24 cellular contexts compared by ENCODE assay signal in genomic region chr3:29690954-29691353, GRCh38.
"Had no signal": no experiment of that assay in that cellular context is flagged by ENCODE, and none has a peak within 500 bp of the region (broad histone marks: within the 10 kb centered on the region; RNA-seq: fewer than 3 reads in every experiment).

No MANE protein-coding gene starts in this region.

- H3K36me3 ChIP-seq: left lung, lower lobe of right lung, pancreas, prostate gland, spleen, suprapubic skin, thoracic aorta, tibial artery, upper lobe of right lung had no signal

- H3K4me3 ChIP-seq: left lung, lower lobe of right lung, pancreas, prostate gland, skin epidermis, spleen, suprapubic skin, thoracic aorta, tibial artery, upper lobe of right lung had no signal

- H3K4me1 Mint-ChIP-seq: natural killer cell; stimulated activated effector memory CD8-positive, alpha-beta T cell treated with anti-CD3 and anti-CD28 coated beads, Interleukin-12 subunit alpha, Interleukin-12 subunit beta, amount 100 ng/mL, for 72 hours had no signal

- H3K9me3 Mint-ChIP-seq: nephron progenitor cell; stimulated activated naive CD8-positive, alpha-beta T cell treated with anti-CD3 and anti-CD28 coated beads, Interleukin-15, Interleukin-2, amounts not matched to agents 100 ng/mL and 50 ng/mL, for 24 hours had no signal

- H3K36me3 Mint-ChIP-seq: natural killer cell; stimulated activated effector memory CD8-positive, alpha-beta T cell treated with anti-CD3 and anti-CD28 coated beads, Interleukin-12 subunit alpha, Interleukin-12 subunit beta, amount 100 ng/mL, for 72 hours had no signal

- H3K4me3 Mint-ChIP-seq: natural killer cell; nephron progenitor cell; stimulated activated effector memory CD8-positive, alpha-beta T cell treated with anti-CD3 and anti-CD28 coated beads, Interleukin-12 subunit alpha, Interleukin-12 subunit beta, amount 100 ng/mL, for 72 hours; stimulated activated naive CD8-positive, alpha-beta T cell treated with anti-CD3 and anti-CD28 coated beads, Interleukin-15, Interleukin-2, amounts not matched to agents 100 ng/mL and 50 ng/mL, for 24 hours had no signal

- H3K9me3 ChIP-seq: left lung, lower lobe of right lung, pancreas, prostate gland, spleen, suprapubic skin, thoracic aorta, tibial artery, upper lobe of right lung had no signal

- DNase-seq: hippocampal formation; kidney; left colon; left lung; lower lobe of right lung; natural killer cell; nephron progenitor cell; pancreas; posterior cingulate gyrus; retina; right cardiac atrium; spleen; stimulated activated CD4-positive, alpha-beta T cell treated with anti-CD3 and anti-CD28 coated beads, Interleukin-4, amount 100 ng/mL, for 24 hours; stimulated activated naive CD4-positive, alpha-beta T cell; tibial artery; trophoblast cell; upper lobe of right lung had no signal

- H3K4me1 ChIP-seq: prostate gland had no signal

- H3K27me3 ChIP-seq: left lung, pancreas, spleen, suprapubic skin, tibial artery, upper lobe of right lung had no signal

- H3K27ac Mint-ChIP-seq: natural killer cell; nephron progenitor cell; stimulated activated effector memory CD8-positive, alpha-beta T cell treated with anti-CD3 and anti-CD28 coated beads, Interleukin-12 subunit alpha, Interleukin-12 subunit beta, amount 100 ng/mL, for 72 hours; stimulated activated naive CD8-positive, alpha-beta T cell treated with anti-CD3 and anti-CD28 coated beads, Interleukin-15, Interleukin-2, amounts not matched to agents 100 ng/mL and 50 ng/mL, for 24 hours had no signal

- H3K27ac ChIP-seq: left lung, lower lobe of right lung, pancreas, prostate gland, skin epidermis, spleen, suprapubic skin, thoracic aorta, tibial artery, upper lobe of right lung had no signal

- ATAC-seq: left colon; left lung; lower lobe of right lung; natural killer cell; pancreas; right cardiac atrium; sciatic nerve; stimulated activated effector memory CD8-positive, alpha-beta T cell treated with anti-CD3 and anti-CD28 coated beads, Interleukin-12 subunit alpha, Interleukin-12 subunit beta, amount 100 ng/mL, for 72 hours; upper lobe of right lung had no signal
